ENCODE assay signal across 1 cellular context in the genomic region with DNA sequence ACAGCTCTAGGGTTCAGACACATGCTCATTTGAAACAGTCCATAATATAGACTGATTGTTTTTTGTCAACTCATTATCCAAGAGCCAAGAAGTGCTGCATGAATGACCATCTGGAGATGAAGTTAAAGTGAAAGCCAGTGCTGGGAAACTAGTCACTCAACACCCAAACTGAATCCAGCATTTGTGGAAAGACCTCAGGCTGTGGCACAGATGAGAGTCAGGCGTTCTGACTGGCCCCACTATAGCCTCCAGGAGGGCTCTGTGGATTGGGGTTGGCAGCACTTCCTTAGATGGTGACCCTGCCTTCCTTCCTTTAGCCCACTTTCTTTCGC.
TF ChIP-seq lines count a peak whose summit lies in the region.

No MANE protein-coding gene starts in this region.

TF ChIP-seq in GM23338, 12 proteins besides CTCF, POLR2A, EP300 and RAD21:
- TF ChIP-seq ZNF462 (CRISPR knock-in tag; IDR thresholded peaks at IDR 0.05) (no peak), ETS1 (IDR thresholded peaks at IDR 0.05) (no peak), ZNF331 (CRISPR knock-in tag; IDR thresholded peaks at IDR 0.05; ENCODE audit: low read depth) (no peak), EZH2phosphoT487 (IDR thresholded peaks at IDR 0.05; ENCODE audit: unreplicated experiment) (no peak), CREB1 (CRISPR knock-in tag; IDR thresholded peaks at IDR 0.05; ENCODE audit: low read depth) (no peak), POLR2AphosphoS5 (IDR thresholded peaks at IDR 0.05; ENCODE audit: low read depth) (no peak), REST (IDR thresholded peaks at IDR 0.05; ENCODE audit: unreplicated experiment) (no peak), JUNB (IDR thresholded peaks at IDR 0.05; ENCODE audit: unreplicated experiment) (no peak), STAT1 (IDR thresholded peaks at IDR 0.05; ENCODE audit: unreplicated experiment) (no peak), ZNF114 (CRISPR knock-in tag; IDR thresholded peaks at IDR 0.05) (no peak), NANOG (IDR thresholded peaks at IDR 0.05; ENCODE audit: borderline replicate concordance) (no peak), EZH2 (IDR thresholded peaks at IDR 0.05; ENCODE audit: low read depth, unreplicated experiment) (no peak)
